Comparison of ENCODE assay signal across 10 cellular contexts in the genomic region with DNA sequence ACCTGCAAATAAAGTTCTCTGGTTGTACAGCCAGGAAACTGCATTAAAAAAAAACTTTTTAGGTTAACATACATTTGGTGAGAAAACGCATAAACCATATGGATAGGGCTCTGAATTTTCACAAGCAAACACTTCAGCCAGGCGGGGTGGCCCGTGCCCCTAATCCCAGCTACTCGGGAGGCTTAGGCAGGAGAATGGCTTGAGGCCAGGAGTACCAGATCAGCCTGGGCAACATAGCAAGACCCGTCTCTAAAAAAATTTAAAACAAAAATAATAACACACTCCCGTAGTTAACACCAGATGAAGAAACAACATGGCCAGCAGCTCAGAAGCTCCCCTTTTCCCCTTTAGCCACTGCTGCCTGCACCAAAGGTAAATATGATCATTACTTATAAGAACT. TPM values are rescaled to one million over a fixed set of nuclear protein-coding genes. Genes with fewer than 3 reads are reported as not detected.
A peak's percentile ranks its signal among the peaks of the same experiment; 100 is the strongest.
DNase-seq lines count a peak whose midpoint lies in the region; ATAC-seq lines count a peak whose summit lies in the region.
"Had no signal": no experiment of that assay in that cellular context is flagged by ENCODE, and none has a peak within 500 bp of the region (broad histone marks: within the 10 kb centered on the region; RNA-seq: fewer than 3 reads in every experiment).

No MANE protein-coding gene starts in this region.

- peak overlapping the region; percentile 87 for H3K4me3 ChIP-seq in iPS-20b (ENCODE audit: low read length)

- no peaks in the 10 kb centered on the region for H3K27me3 ChIP-seq in iPS-20b (ENCODE audit: insufficient read depth, low read length)

- peaks cover 13% of the 10 kb centered on the region for H3K36me3 ChIP-seq in iPS-20b (ENCODE audit: insufficient read depth, low read depth, low read length)

- H3K27ac Mint-ChIP-seq in T-helper 1 cell treated with Interleukin-12 subunit alpha and Interleukin-12 subunit beta and Interleukin-4 antibody, amounts not matched to agents 30 μg/mL and 1 μg/mL, for 36 hours: no peak overlapping the region
- H3K27ac Mint-ChIP-seq in activated CD4-positive, alpha-beta memory T cell treated with anti-CD3 and anti-CD28 coated beads, Interleukin-2, amount 10 ng/mL, durations not matched to agents 7 days and 5 days: no peak overlapping the region
- no peak overlapping the region for H3K27ac Mint-ChIP-seq in stimulated activated naive CD8-positive, alpha-beta T cell treated with anti-CD3 and anti-CD28 coated beads, Interleukin-15, amount 100 ng/mL, for 72 hours

- H3K36me3 Mint-ChIP-seq in T-helper 1 cell treated with Interleukin-12 subunit alpha and Interleukin-12 subunit beta and Interleukin-4 antibody, amounts not matched to agents 30 μg/mL and 1 μg/mL, for 36 hours (ENCODE audit: low read depth): peaks cover 20% of the 10 kb centered on the region
- H3K36me3 Mint-ChIP-seq in activated CD4-positive, alpha-beta memory T cell treated with anti-CD3 and anti-CD28 coated beads, Interleukin-2, amount 10 ng/mL, durations not matched to agents 7 days and 5 days (ENCODE audit: low read depth): peaks cover 17% of the 10 kb centered on the region

- no peaks in the 10 kb centered on the region for H3K27me3 Mint-ChIP-seq in T-helper 1 cell treated with Interleukin-12 subunit alpha and Interleukin-12 subunit beta and Interleukin-4 antibody, amounts not matched to agents 30 μg/mL and 1 μg/mL, for 36 hours (ENCODE audit: low read depth)
- H3K27me3 Mint-ChIP-seq in activated CD4-positive, alpha-beta memory T cell treated with anti-CD3 and anti-CD28 coated beads, Interleukin-2, amount 10 ng/mL, durations not matched to agents 7 days and 5 days: no peaks in the 10 kb centered on the region
- H3K27me3 Mint-ChIP-seq in stimulated activated naive CD8-positive, alpha-beta T cell treated with anti-CD3 and anti-CD28 coated beads, Interleukin-15, amount 100 ng/mL, for 72 hours: no peaks in the 10 kb centered on the region

- H3K9ac ChIP-seq in iPS-20b (ENCODE audit: low read depth, low read length): peak overlapping the region; percentile 63; the same call in 1 of the 2 replicates

- H3K27ac ChIP-seq in iPS-20b (ENCODE audit: low read length): no peak overlapping the region

- H3K4me1 Mint-ChIP-seq in T-helper 1 cell treated with Interleukin-12 subunit alpha and Interleukin-12 subunit beta and Interleukin-4 antibody, amounts not matched to agents 30 μg/mL and 1 μg/mL, for 36 hours (ENCODE audit: low read depth): peaks cover 29% of the 10 kb centered on the region
- peaks cover 58% of the 10 kb centered on the region for H3K4me1 Mint-ChIP-seq in activated CD4-positive, alpha-beta memory T cell treated with anti-CD3 and anti-CD28 coated beads, Interleukin-2, amount 10 ng/mL, durations not matched to agents 7 days and 5 days
- H3K4me1 Mint-ChIP-seq in stimulated activated naive CD8-positive, alpha-beta T cell treated with anti-CD3 and anti-CD28 coated beads, Interleukin-15, amount 100 ng/mL, for 72 hours: peaks cover 45% of the 10 kb centered on the region

- H3K9me3 Mint-ChIP-seq in T-helper 1 cell treated with Interleukin-12 subunit alpha and Interleukin-12 subunit beta and Interleukin-4 antibody, amounts not matched to agents 30 μg/mL and 1 μg/mL, for 36 hours: no peaks in the 10 kb centered on the region
- H3K9me3 Mint-ChIP-seq in activated CD4-positive, alpha-beta memory T cell treated with anti-CD3 and anti-CD28 coated beads, Interleukin-2, amount 10 ng/mL, durations not matched to agents 7 days and 5 days: no peaks in the 10 kb centered on the region
- no peaks in the 10 kb centered on the region for H3K9me3 Mint-ChIP-seq in stimulated activated naive CD8-positive, alpha-beta T cell treated with anti-CD3 and anti-CD28 coated beads, Interleukin-15, amount 100 ng/mL, for 72 hours

- POLR2A ChIA-PET in activated CD4-positive, alpha-beta memory T cell treated with anti-CD3 and anti-CD28 coated beads, Interleukin-2, amount 10 ng/mL, durations not matched to agents 7 days and 5 days (lab: Charles Lee): interaction anchor here (0.8 to 3.5 kb wide), 8 partner anchors 11 to 746 kb away, joined by 3 to 46 read pairs (median 12); a partner anchor contains a TSS

- peak overlapping the region; percentile 95 for H3K4me3 Mint-ChIP-seq in T-helper 1 cell treated with Interleukin-12 subunit alpha and Interleukin-12 subunit beta and Interleukin-4 antibody, amounts not matched to agents 30 μg/mL and 1 μg/mL, for 36 hours
- peak overlapping the region; percentile 86 for H3K4me3 Mint-ChIP-seq in activated CD4-positive, alpha-beta memory T cell treated with anti-CD3 and anti-CD28 coated beads, Interleukin-2, amount 10 ng/mL, durations not matched to agents 7 days and 5 days
- peak overlapping the region; percentile 99 to 100 for H3K4me3 Mint-ChIP-seq in stimulated activated naive CD8-positive, alpha-beta T cell treated with anti-CD3 and anti-CD28 coated beads, Interleukin-15, amount 100 ng/mL, for 72 hours

- H3K4me1 ChIP-seq in iPS-20b (ENCODE audit: insufficient read depth, low read length): peaks cover 9% of the 10 kb centered on the region; the same call in 1 of the 2 replicates

- H3K9me3 ChIP-seq in iPS-20b (ENCODE audit: insufficient read depth, low read depth, low read length): no peaks in the 10 kb centered on the region

- ATAC-seq in stimulated activated naive CD8-positive, alpha-beta T cell treated with anti-CD3 and anti-CD28 coated beads, Interleukin-15, amount 100 ng/mL, for 72 hours: no peak
- ATAC-seq in HG03457 (IDR thresholded peaks at IDR 0.05; ENCODE audit: unreplicated experiment): no peak

- CTCF ChIA-PET in activated CD4-positive, alpha-beta memory T cell treated with anti-CD3 and anti-CD28 coated beads, Interleukin-2, amount 10 ng/mL, durations not matched to agents 7 days and 5 days (lab: Charles Lee): interaction anchor here (1.0 to 2.6 kb wide), 3 partner anchors 10 to 127 kb away, joined by 3 to 6 read pairs (median 4); no protein-coding TSS in a partner anchor

- no peak for DNase-seq in T-helper 1 cell
- DNase-seq in activated CD4-positive, alpha-beta memory T cell treated with anti-CD3 and anti-CD28 coated beads, Interleukin-2, amount 10 ng/mL, durations not matched to agents 7 days and 5 days: no peak
- no peak for DNase-seq in stimulated activated naive CD8-positive, alpha-beta T cell treated with anti-CD3 and anti-CD28 coated beads, Interleukin-15, amount 100 ng/mL, for 72 hours
- no peak for DNase-seq in activated CD4-positive, CD25-positive, alpha-beta regulatory T cell treated with anti-CD3 and anti-CD28 coated beads, Interleukin-2, amount 50 U/mL, for 72 hours
- DNase-seq in NCI-H1417 treated with DMSO at 0.1 percent for 48 hours (lab: John Stamatoyannopoulos, UW): no peak
- DNase-seq: activated CD4-positive, alpha-beta T cell treated with anti-CD3 and anti-CD28 coated beads, Interleukin-2, amount 50 U/mL, for 48 hours; NCI-H1092 had no signal

RNA-seq across cellular contexts. Expression of a gene that starts 3.2 kb away (rescaled TPM):
- total RNA-seq in activated CD4-positive, alpha-beta memory T cell treated with anti-CD3 and anti-CD28 coated beads, Interleukin-2, amount 10 ng/mL, durations not matched to agents 7 days and 5 days: 1,000 to 10,000 TPM; 1,898 to 2,001 TPM

RNA-seq across cellular contexts. Expression of a gene that starts 23.0 kb away (rescaled TPM):
- total RNA-seq in activated CD4-positive, alpha-beta memory T cell treated with anti-CD3 and anti-CD28 coated beads, Interleukin-2, amount 10 ng/mL, durations not matched to agents 7 days and 5 days: 10 to 100 TPM; 10.5 to 10.6 TPM

RNA-seq across cellular contexts. Expression of a gene that starts 51.9 kb away (rescaled TPM):
- total RNA-seq in activated CD4-positive, alpha-beta memory T cell treated with anti-CD3 and anti-CD28 coated beads, Interleukin-2, amount 10 ng/mL, durations not matched to agents 7 days and 5 days: 1 to 10 TPM; 6.1 to 6.3 TPM
